In genomic region chr9:16625831-16626230, GRCh38 we compare ENCODE assay signal across 11 cellular contexts.
DNase-seq lines count a peak whose midpoint lies in the region; ATAC-seq and TF ChIP-seq lines count a peak whose summit lies in the region.
"Had no signal": no experiment of that assay in that cellular context is flagged by ENCODE, and none has a peak within 500 bp of the region (broad histone marks: within the 10 kb centered on the region; RNA-seq: fewer than 3 reads in every experiment).

No MANE protein-coding gene starts in this region.

- H3K4me1 Mint-ChIP-seq in type B pancreatic cell (ENCODE audit: unreplicated experiment) = peaks cover 59% of the 10 kb centered on the region

- H3K27me3 Mint-ChIP-seq in type B pancreatic cell = no peaks in the 10 kb centered on the region

- peak overlapping the region; percentile 12 for H3K4me3 Mint-ChIP-seq in type B pancreatic cell

- no peaks in the 10 kb centered on the region for H3K9me3 Mint-ChIP-seq in type B pancreatic cell

- TF ChIP-seq CTCF in type B pancreatic cell (conservative IDR thresholded peaks at IDR 0.05) = no peak

- H3K27ac Mint-ChIP-seq in type B pancreatic cell = peak overlapping the region; percentile 60

- no peak for ATAC-seq in GM19467 (IDR thresholded peaks at IDR 0.05; ENCODE audit: unreplicated experiment)

- H3K36me3 Mint-ChIP-seq in type B pancreatic cell = no peaks in the 10 kb centered on the region

- DNase-seq in NCI-H2227 treated with DMSO at 0.1 percent for 48 hours (lab: John Stamatoyannopoulos, UW) = peak; percentile 45
- DNase-seq in NCI-H2227 (lab: John Stamatoyannopoulos, UW; ENCODE audit: unreplicated experiment) = no peak
- DNase-seq in astrocyte of the hippocampus (ENCODE audit: low read depth, low spot score) = peak; percentile 74
- peak; percentile 59 for DNase-seq in kidney glomerular epithelial cell (lab: John Stamatoyannopoulos, UW)
- no peak for DNase-seq in type B pancreatic cell (ENCODE audit: extremely low spot score, unreplicated experiment)
- DNase-seq in NCI-H2107 treated with DMSO at 0.1 percent for 48 hours (lab: John Stamatoyannopoulos, UW; ENCODE audit: unreplicated experiment) = no peak
- DNase-seq in NCI-H526 (lab: John Stamatoyannopoulos, UW) = no peak
- DNase-seq: activated T-cell treated with anti-CD3 and anti-CD28 coated beads for 4 hours, H7, NCI-H1105 treated with DMSO at 0.1 percent for 48 hours had no signal

Comparison
In these comparisons a context has a peak if more than half of its experiments do, and no peak if none do; other contexts are left out.
1. DNase-seq: peak in NCI-H2227 treated with DMSO at 0.1 percent for 48 hours (single experiment), astrocyte of the hippocampus (single experiment) and kidney glomerular epithelial cell (single experiment); none in NCI-H2227 (single experiment), type B pancreatic cell (single experiment), NCI-H2107 treated with DMSO at 0.1 percent for 48 hours (single experiment) and NCI-H526 (0 of 2).